20 cellular contexts compared by ENCODE assay signal in genomic region chr2:232103140-232103737, GRCh38.
DNase-seq lines count a peak whose midpoint lies in the region; ATAC-seq, FAIRE-seq and TF ChIP-seq lines count a peak whose summit lies in the region.
"Had no signal": no experiment of that assay in that cellular context is flagged by ENCODE, and none has a peak within 500 bp of the region (broad histone marks: within the 10 kb centered on the region; RNA-seq: fewer than 3 reads in every experiment).

No MANE protein-coding gene starts in this region.

- H3K27ac ChIP-seq in astrocyte (ENCODE audit: low read depth, low read length), result no peak overlapping the region
- H3K27ac ChIP-seq in pancreas, result no peak overlapping the region
- H3K27ac ChIP-seq: KMS-11, right atrium auricular region had no signal

- no peak overlapping the region for H3K9ac ChIP-seq in astrocyte (ENCODE audit: low read length)
- H3K9ac ChIP-seq: KMS-11 had no signal

- no peak for FAIRE-seq in astrocyte (lab: Jason Lieb, UNC)
- no peak for FAIRE-seq in pancreas (lab: Jason Lieb, UNC)
- FAIRE-seq: H1 had no signal

- no peak overlapping the region for H3K4me3 Mint-ChIP-seq in astrocyte (ENCODE audit: unreplicated experiment)
- H3K4me3 Mint-ChIP-seq: endodermal cell; T-helper 1 cell treated with Interleukin-12 subunit alpha and Interleukin-12 subunit beta and Interleukin-4 antibody, amounts not matched to agents 30 μg/mL and 1 μg/mL, for 36 hours had no signal

- no peak for TF ChIP-seq RAD21 in Ishikawa (IDR thresholded peaks at IDR 0.05; ENCODE audit: low read depth)

- no peak overlapping the region for H3K4me3 ChIP-seq in astrocyte (ENCODE audit: insufficient read depth, low read depth, low read length)
- H3K4me3 ChIP-seq in pancreas, result no peak overlapping the region
- H3K4me3 ChIP-seq: right atrium auricular region had no signal

- no peaks in the 10 kb centered on the region for H3K27me3 ChIP-seq in astrocyte (ENCODE audit: insufficient read depth, low read length)
- H3K27me3 ChIP-seq in pancreas, result no peaks in the 10 kb centered on the region
- H3K27me3 ChIP-seq: right atrium auricular region had no signal

- H3K4me1 Mint-ChIP-seq in astrocyte (ENCODE audit: low read depth, unreplicated experiment), result no peaks in the 10 kb centered on the region

- H3K4me1 ChIP-seq in astrocyte (ENCODE audit: insufficient read depth, low read length), result no peaks in the 10 kb centered on the region
- H3K4me1 ChIP-seq in pancreas, result no peaks in the 10 kb centered on the region

- TF ChIP-seq CTCF in astrocyte (IDR thresholded peaks at IDR 0.05; ENCODE audit: insufficient read depth, low read depth, low read length) (no peak), pancreas (IDR thresholded peaks at IDR 0.05) (no peak), GM13977 (IDR thresholded peaks at IDR 0.05; ENCODE audit: extremely low read depth, insufficient read depth, missing control alignments) (no peak)

- in situ Hi-C loops in GM13977 (cut with MboI; ENCODE audit: low pct_unique_long_range_greater_than_20kb, low sequenced_read_pairs, unreplicated experiment), result no loop called here

- H3K9me3 ChIP-seq in astrocyte (ENCODE audit: insufficient read depth, low read depth, low read length) (no peaks in the 10 kb centered on the region), pancreas (no peaks in the 10 kb centered on the region)

- 98% methylated on average over 2 of the region's 2 CpGs for WGBS in pancreas, 2 donors

- no peak overlapping the region for H2AFZ ChIP-seq in astrocyte (ENCODE audit: low read depth, low read length)

- ATAC-seq in pancreas, result no peak

- TF ChIP-seq EP300 in Ishikawa (IDR thresholded peaks at IDR 0.05; ENCODE audit: borderline replicate concordance), result no peak

- DNase-seq in astrocyte (ENCODE audit: low read depth) (peak; percentile 51), fibroblast of gingiva (ENCODE audit: low read depth) (peak; percentile 41), myocyte (ENCODE audit: low read depth) (peak; percentile 58), pancreas (no peak), SIG-M5 (lab: John Stamatoyannopoulos, UW) (no peak), GM13977 (ENCODE audit: low spot score) (no peak)
- DNase-seq: activated CD8-positive, alpha-beta memory T cell treated with anti-CD3 and anti-CD28 coated beads, Interleukin-2, amount 50 U/mL, for 48 hours; activated effector memory CD4-positive, alpha-beta T cell treated with anti-CD3 and anti-CD28 coated beads, Interleukin-2, amount 50 U/mL, for 16 hours; amniotic stem cell; endodermal cell; glutamatergic neuron; NCI-H1048; NCI-H526 treated with DMSO at 0.1 percent for 48 hours; nucleus accumbens; stimulated activated CD4-positive, alpha-beta T cell treated with anti-CD3 and anti-CD28 coated beads, Interleukin-15, amount 100 ng/mL, for 24 hours had no signal

- no peaks in the 10 kb centered on the region for H3K79me2 ChIP-seq in astrocyte (ENCODE audit: insufficient read depth, low read length)

- intact Hi-C loops in pancreas (cut with DNase I), result no loop called here

- H3K36me3 Mint-ChIP-seq in astrocyte (ENCODE audit: low read depth, unreplicated experiment), result peaks cover 5% of the 10 kb centered on the region

- no peak overlapping the region for H3K4me2 ChIP-seq in astrocyte (ENCODE audit: low read length)

- H3K27ac Mint-ChIP-seq in astrocyte (ENCODE audit: unreplicated experiment), result no peak overlapping the region
- H3K27ac Mint-ChIP-seq: endodermal cell; T-helper 1 cell treated with Interleukin-12 subunit alpha and Interleukin-12 subunit beta and Interleukin-4 antibody, amounts not matched to agents 30 μg/mL and 1 μg/mL, for 36 hours had no signal

- H4K20me1 ChIP-seq in astrocyte (ENCODE audit: insufficient read depth, low read length), result peaks cover 4% of the 10 kb centered on the region

- no peaks in the 10 kb centered on the region for H3K36me3 ChIP-seq in astrocyte (ENCODE audit: insufficient read depth, low read length)
- no peaks in the 10 kb centered on the region for H3K36me3 ChIP-seq in pancreas
- H3K36me3 ChIP-seq: right atrium auricular region had no signal

- H3K9me3 Mint-ChIP-seq in astrocyte (ENCODE audit: unreplicated experiment), result peaks cover 3% of the 10 kb centered on the region
- H3K9me3 Mint-ChIP-seq: endodermal cell; T-helper 1 cell treated with Interleukin-12 subunit alpha and Interleukin-12 subunit beta and Interleukin-4 antibody, amounts not matched to agents 30 μg/mL and 1 μg/mL, for 36 hours had no signal

- H3K27me3 Mint-ChIP-seq in astrocyte (ENCODE audit: low read depth, unreplicated experiment), result no peaks in the 10 kb centered on the region

TF ChIP-seq in Ishikawa, 13 proteins besides CTCF, POLR2A, EP300 and RAD21:
- TF ChIP-seq FOXM1 (IDR thresholded peaks at IDR 0.05; ENCODE audit: borderline replicate concordance, low read depth) (no peak), CEBPB (IDR thresholded peaks at IDR 0.05) (peak; percentile 89), NFIC (IDR thresholded peaks at IDR 0.05) (peak; percentile 52; the same call in 1 of the 2 replicates), CREB1 (IDR thresholded peaks at IDR 0.05; ENCODE audit: low read depth) (no peak), TAF1 (IDR thresholded peaks at IDR 0.05; ENCODE audit: low read depth) (no peak)

Comparison
In these comparisons a context has a peak if more than half of its experiments do, and no peak if none do; other contexts are left out.
1. DNase-seq: peak in astrocyte (single experiment), fibroblast of gingiva (single experiment) and myocyte (single experiment); none in pancreas (0 of 6), SIG-M5 (single experiment) and GM13977 (single experiment).